In the genomic region with DNA sequence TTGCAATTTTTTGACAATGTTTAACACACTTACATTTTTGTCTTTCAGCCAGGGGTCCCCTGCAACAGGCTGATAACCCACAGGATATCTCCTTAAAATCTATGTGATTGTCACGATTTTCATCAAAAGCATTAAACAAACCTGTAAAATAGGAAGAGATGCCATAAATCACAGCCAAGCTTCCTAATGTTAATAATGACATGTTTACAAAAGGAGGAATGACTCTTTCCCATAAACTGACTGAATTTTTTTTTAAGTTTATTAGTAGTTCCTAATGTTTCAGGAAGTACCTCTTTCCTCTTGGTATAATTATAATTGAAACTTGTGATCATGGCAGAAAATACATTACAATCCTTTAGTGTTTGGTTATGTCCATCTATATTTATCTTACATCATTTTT, we compare ENCODE assay signal across 26 cellular contexts.
"Had no signal": no experiment of that assay in that cellular context is flagged by ENCODE, and none has a peak within 500 bp of the region (broad histone marks: within the 10 kb centered on the region; RNA-seq: fewer than 3 reads in every experiment).

No MANE protein-coding gene starts in this region.

- H3K4me1 ChIP-seq: left ventricle myocardium inferior, prostate gland, stomach, testis, transverse colon, upper lobe of left lung, vagina had no signal

- DNase-seq: islet precursor cell; left ventricle myocardium inferior; midbrain; mucosa of descending colon; naive thymus-derived CD4-positive, alpha-beta T cell; ovary; posterior cingulate gyrus; retina; right cardiac atrium; stimulated activated CD4-positive, alpha-beta T cell treated with anti-CD3 and anti-CD28 coated beads, Interleukin-12 subunit alpha, Interleukin-12 subunit beta, amount 100 ng/mL, for 4 hours; stimulated activated CD4-positive, alpha-beta T cell treated with anti-CD3 and anti-CD28 coated beads, Interleukin-15, amount 100 ng/mL, for 24 hours; stimulated activated CD4-positive, alpha-beta T cell treated with anti-CD3 and anti-CD28 coated beads, Interleukin-2, amount 100 ng/mL, for 24 hours; stimulated activated CD4-positive, alpha-beta T cell treated with anti-CD3 and anti-CD28 coated beads, Interleukin-4, amount 100 ng/mL, for 1 hour; stimulated activated naive B cell treated with anti-CD40 and anti-IgM and Interleukin-4, amounts not matched to agents 10 μg/mL and 1 μg/mL and 100 μg/mL, for 72 hours; stimulated activated naive CD8-positive, alpha-beta T cell treated with anti-CD3 and anti-CD28 coated beads, Interleukin-15, Interleukin-2, amounts not matched to agents 100 U/mL and 50 U/mL, for 24 hours; stomach; testis; thyroid gland; transverse colon; upper lobe of left lung had no signal

- H3K36me3 ChIP-seq: ovary, prostate gland had no signal

- H3K27ac ChIP-seq: left ventricle myocardium inferior, ovary, prostate gland, skin epidermis, stomach, testis, thyroid gland, transverse colon, upper lobe of left lung, vagina had no signal

- H3K4me3 ChIP-seq: left ventricle myocardium inferior, lung, mucosa of descending colon, ovary, prostate gland, skin epidermis, stomach, testis, thyroid gland, transverse colon, upper lobe of left lung, vagina had no signal

- ATAC-seq: mucosa of descending colon; naive thymus-derived CD4-positive, alpha-beta T cell; natural killer cell treated with Interleukin-12 subunit alpha and Interleukin-12 subunit beta and Interleukin-15 and Interleukin-18, amount 100 ng/mL, for 72 hours; right cardiac atrium; sciatic nerve; stimulated activated naive B cell treated with anti-CD40 and anti-IgM and Interleukin-4, amounts not matched to agents 10 μg/mL and 1 μg/mL and 100 μg/mL, for 72 hours; stimulated activated naive CD8-positive, alpha-beta T cell treated with anti-CD3 and anti-CD28 coated beads, Interleukin-15, Interleukin-2, amounts not matched to agents 100 U/mL and 50 U/mL, for 24 hours had no signal

- H3K9me3 ChIP-seq: left ventricle myocardium inferior, mucosa of descending colon, ovary, prostate gland, stomach, testis, thyroid gland, transverse colon, upper lobe of left lung, vagina had no signal

- H3K27me3 ChIP-seq: ovary, stomach, testis, thyroid gland, transverse colon, upper lobe of left lung, vagina had no signal
